In the genomic region with DNA sequence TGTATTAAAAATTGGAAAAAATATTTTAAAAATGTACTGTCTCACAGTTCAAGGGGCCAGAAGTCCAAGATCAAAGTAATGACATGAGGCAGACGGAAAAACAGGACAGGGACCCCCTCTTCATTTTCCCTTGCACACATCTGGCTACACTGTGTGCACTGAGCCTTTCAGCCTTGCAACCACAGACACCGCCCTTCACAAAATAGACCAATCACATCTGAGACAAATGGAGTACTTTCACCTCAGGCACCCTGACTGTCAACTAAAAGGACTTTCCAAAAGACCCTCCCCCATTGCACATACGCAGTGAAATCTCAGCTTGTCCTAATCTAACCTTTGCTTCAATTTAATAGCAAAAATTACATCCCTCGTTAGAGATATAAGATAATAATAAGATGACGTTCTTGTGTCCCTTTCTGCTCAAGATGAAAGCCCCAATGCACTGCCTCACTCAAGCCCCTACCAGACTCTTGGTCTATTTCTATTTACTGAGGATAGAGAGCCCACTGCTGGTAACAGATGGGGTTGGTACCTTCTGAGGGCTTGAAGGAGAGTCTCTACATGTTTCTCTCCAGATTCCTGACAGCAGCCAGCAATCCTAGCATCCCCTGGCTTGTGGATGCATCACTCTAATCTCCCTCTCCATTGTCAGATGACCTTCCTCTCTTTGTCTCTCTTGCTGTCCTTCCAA, we compare ENCODE assay signal across 27 cellular contexts.
"Had no signal": no experiment of that assay in that cellular context is flagged by ENCODE, and none has a peak within 500 bp of the region (broad histone marks: within the 10 kb centered on the region; RNA-seq: fewer than 3 reads in every experiment).

No MANE protein-coding gene starts in this region.

- FAIRE-seq: bronchial epithelial cell, pancreas, small intestine had no signal

- H3K27ac ChIP-seq: esophagus squamous epithelium, heart right ventricle, pancreas, psoas muscle, sigmoid colon, uterus had no signal

- H3K27me3 ChIP-seq: esophagus squamous epithelium, heart right ventricle, pancreas, sigmoid colon, uterus had no signal

- H3K4me3 ChIP-seq: esophagus squamous epithelium, heart right ventricle, pancreas, psoas muscle, sigmoid colon, uterus had no signal

- H3K9me3 Mint-ChIP-seq: dendritic cell treated with granulocyte-macrophage colony-stimulating factor and Interleukin-4, amounts not matched to agents 40 ng/mL and 50 ng/mL, for 4 days; type B pancreatic cell had no signal

- H3K4me1 ChIP-seq: esophagus squamous epithelium, heart right ventricle, pancreas, psoas muscle, sigmoid colon, uterus had no signal

- H3K4me3 Mint-ChIP-seq: activated CD4-positive, alpha-beta memory T cell treated with anti-CD3 and anti-CD28 coated beads, Interleukin-2, amount 10 ng/mL, durations not matched to agents 7 days and 5 days; activated CD4-positive, alpha-beta T cell treated with anti-CD3 and anti-CD28 coated beads, Interleukin-2, amount 10 ng/mL, durations not matched to agents 7 days and 5 days; central memory CD8-positive, alpha-beta T cell; dendritic cell treated with granulocyte-macrophage colony-stimulating factor and Interleukin-4, amounts not matched to agents 40 ng/mL and 50 ng/mL, for 4 days; naive thymus-derived CD8-positive, alpha-beta T cell; neural crest cell; stimulated activated memory B cell treated with anti-CD40 and anti-IgM and Interleukin-4, amounts not matched to agents 10 μg/mL and 1 μg/mL and 100 μg/mL, for 72 hours; stimulated activated naive CD8-positive, alpha-beta T cell treated with anti-CD3 and anti-CD28 coated beads, Interleukin-15, amount 100 ng/mL, for 72 hours; type B pancreatic cell had no signal

- ATAC-seq: activated naive CD4-positive, alpha-beta T cell treated with anti-CD3 and anti-CD28 coated beads, Interleukin-2, amount 50 U/mL, for 72 hours; heart right ventricle; naive thymus-derived CD8-positive, alpha-beta T cell; pancreas; psoas muscle; stimulated activated memory B cell treated with anti-CD40 and anti-IgM and Interleukin-4, amounts not matched to agents 10 μg/mL and 1 μg/mL and 100 μg/mL, for 72 hours; stimulated activated naive CD8-positive, alpha-beta T cell treated with anti-CD3 and anti-CD28 coated beads, Interleukin-15, amount 100 ng/mL, for 72 hours had no signal

- H3K27ac Mint-ChIP-seq: activated CD4-positive, alpha-beta memory T cell treated with anti-CD3 and anti-CD28 coated beads, Interleukin-2, amount 10 ng/mL, durations not matched to agents 7 days and 5 days; activated CD4-positive, alpha-beta T cell treated with anti-CD3 and anti-CD28 coated beads, Interleukin-2, amount 10 ng/mL, durations not matched to agents 7 days and 5 days; activated naive CD4-positive, alpha-beta T cell treated with anti-CD3 and anti-CD28 coated beads, Interleukin-2, amount 50 U/mL, for 72 hours; dendritic cell treated with granulocyte-macrophage colony-stimulating factor and Interleukin-4, amounts not matched to agents 40 ng/mL and 50 ng/mL, for 4 days; naive thymus-derived CD8-positive, alpha-beta T cell; stimulated activated memory B cell treated with anti-CD40 and anti-IgM and Interleukin-4, amounts not matched to agents 10 μg/mL and 1 μg/mL and 100 μg/mL, for 72 hours; stimulated activated naive CD8-positive, alpha-beta T cell treated with anti-CD3 and anti-CD28 coated beads, Interleukin-15, amount 100 ng/mL, for 72 hours; type B pancreatic cell had no signal

- DNase-seq: activated CD4-positive, alpha-beta memory T cell treated with anti-CD3 and anti-CD28 coated beads, Interleukin-2, amount 10 ng/mL, durations not matched to agents 7 days and 5 days; activated CD4-positive, alpha-beta T cell treated with anti-CD3 and anti-CD28 coated beads for 1 hour; activated CD4-positive, alpha-beta T cell treated with anti-CD3 and anti-CD28 coated beads, Interleukin-2, amount 10 ng/mL, durations not matched to agents 7 days and 5 days; activated naive CD4-positive, alpha-beta T cell; activated T-cell treated with anti-CD3 and anti-CD28 coated beads, Interleukin-2, amount 50 U/mL, for 48 hours; esophagus squamous epithelium; foreskin melanocyte; heart right ventricle; naive thymus-derived CD8-positive, alpha-beta T cell; nucleus accumbens; pancreas; psoas muscle; sigmoid colon; small intestine; stimulated activated CD4-positive, alpha-beta T cell treated with anti-CD3 and anti-CD28 coated beads, Interleukin-1b, Interleukin-23, amount 100 ng/mL, for 48 hours; stimulated activated CD4-positive, alpha-beta T cell treated with anti-CD3 and anti-CD28 coated beads, Interleukin-4, amount 100 ng/mL, for 4 hours; stimulated activated CD8-positive, alpha-beta memory T cell treated with anti-CD3 and anti-CD28 coated beads, Interleukin-4, amount 100 ng/mL, for 48 hours; stimulated activated naive CD8-positive, alpha-beta T cell treated with anti-CD3 and anti-CD28 coated beads, Interleukin-15, amount 100 ng/mL, for 72 hours; substantia nigra; uterus had no signal

- H3K36me3 Mint-ChIP-seq: naive thymus-derived CD8-positive, alpha-beta T cell; stimulated activated memory B cell treated with anti-CD40 and anti-IgM and Interleukin-4, amounts not matched to agents 10 μg/mL and 1 μg/mL and 100 μg/mL, for 72 hours; type B pancreatic cell had no signal

- H3K4me1 Mint-ChIP-seq: activated CD4-positive, alpha-beta memory T cell treated with anti-CD3 and anti-CD28 coated beads, Interleukin-2, amount 10 ng/mL, durations not matched to agents 7 days and 5 days; activated CD4-positive, alpha-beta T cell treated with anti-CD3 and anti-CD28 coated beads, Interleukin-2, amount 10 ng/mL, durations not matched to agents 7 days and 5 days; central memory CD8-positive, alpha-beta T cell; naive thymus-derived CD8-positive, alpha-beta T cell; stimulated activated memory B cell treated with anti-CD40 and anti-IgM and Interleukin-4, amounts not matched to agents 10 μg/mL and 1 μg/mL and 100 μg/mL, for 72 hours; stimulated activated naive CD8-positive, alpha-beta T cell treated with anti-CD3 and anti-CD28 coated beads, Interleukin-15, amount 100 ng/mL, for 72 hours had no signal

- H3K36me3 ChIP-seq: esophagus squamous epithelium, heart right ventricle, pancreas, sigmoid colon, uterus had no signal

- H3K9me3 ChIP-seq: esophagus squamous epithelium, pancreas, psoas muscle, sigmoid colon, uterus had no signal

- H3K27me3 Mint-ChIP-seq: activated CD4-positive, alpha-beta memory T cell treated with anti-CD3 and anti-CD28 coated beads, Interleukin-2, amount 10 ng/mL, durations not matched to agents 7 days and 5 days; activated CD4-positive, alpha-beta T cell treated with anti-CD3 and anti-CD28 coated beads, Interleukin-2, amount 10 ng/mL, durations not matched to agents 7 days and 5 days; central memory CD8-positive, alpha-beta T cell; dendritic cell treated with granulocyte-macrophage colony-stimulating factor and Interleukin-4, amounts not matched to agents 40 ng/mL and 50 ng/mL, for 4 days; naive thymus-derived CD8-positive, alpha-beta T cell; stimulated activated memory B cell treated with anti-CD40 and anti-IgM and Interleukin-4, amounts not matched to agents 10 μg/mL and 1 μg/mL and 100 μg/mL, for 72 hours; stimulated activated naive CD8-positive, alpha-beta T cell treated with anti-CD3 and anti-CD28 coated beads, Interleukin-15, amount 100 ng/mL, for 72 hours had no signal
